Comparison of ENCODE assay signal across 36 cellular contexts in the genomic region with DNA sequence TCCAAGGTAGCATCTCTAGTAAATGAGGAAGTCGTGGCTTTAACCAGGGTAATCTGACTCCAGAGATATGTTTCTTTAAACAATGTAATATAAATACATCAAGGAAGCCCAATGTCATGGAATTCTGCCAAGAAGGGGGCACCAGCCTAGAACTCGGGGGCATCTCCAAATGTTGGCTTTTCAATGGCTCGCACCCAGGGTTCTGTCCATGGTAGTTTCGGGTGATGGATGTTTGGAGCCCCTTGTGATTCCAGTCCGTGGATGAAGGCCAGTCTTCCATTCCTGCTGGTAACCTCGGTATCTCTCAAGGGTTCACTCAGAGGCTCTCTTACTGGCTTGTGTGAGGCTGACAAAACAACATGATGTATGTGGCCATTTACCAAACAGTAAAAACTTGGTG.
"Had no signal": no experiment of that assay in that cellular context is flagged by ENCODE, and none has a peak within 500 bp of the region (broad histone marks: within the 10 kb centered on the region; RNA-seq: fewer than 3 reads in every experiment).

No MANE protein-coding gene starts in this region.

- DNase-seq: Karpas-422, Kasumi-1, MG63, MM.1S, MV-4-11, NCI-H1048, NCI-H1092, NCI-H1092 treated with DMSO at 0.1 percent for 48 hours, NCI-H1105, NCI-H1105 treated with DMSO at 0.1 percent for 48 hours, NCI-H1417, NCI-H1417 treated with DMSO at 0.1 percent for 48 hours, NCI-H1436, NCI-H1436 treated with DMSO at 0.1 percent for 48 hours, NCI-H146, NCI-H1694, NCI-H1694 treated with DMSO at 0.1 percent for 48 hours, NCI-H187, NCI-H187 treated with DMSO at 0.1 percent for 48 hours, NCI-H1930, NCI-H2029, NCI-H2029 treated with DMSO at 0.1 percent for 48 hours, NCI-H2081, NCI-H2081 treated with DMSO at 0.1 percent for 48 hours, NCI-H2107, NCI-H2171, NCI-H2171 treated with DMSO at 0.1 percent for 48 hours, NCI-H2227 treated with DMSO at 0.1 percent for 48 hours, NCI-H226, NCI-H345, NCI-H446, NCI-H446 treated with DMSO at 0.1 percent for 48 hours, NCI-H510A, NCI-H510A treated with DMSO at 0.1 percent for 48 hours, NCI-H524 had no signal

- H3K9ac ChIP-seq: KMS-11 had no signal

- H3K4me3 ChIP-seq: MG63 had no signal

- H3K27ac ChIP-seq: KMS-11 had no signal

- H3K36me3 ChIP-seq: MG63 had no signal

- H3K4me2 ChIP-seq: KMS-11 had no signal

- H3K9me3 ChIP-seq: MG63 had no signal
